ENCODE assay signal across 8 cellular contexts in the genomic region with DNA sequence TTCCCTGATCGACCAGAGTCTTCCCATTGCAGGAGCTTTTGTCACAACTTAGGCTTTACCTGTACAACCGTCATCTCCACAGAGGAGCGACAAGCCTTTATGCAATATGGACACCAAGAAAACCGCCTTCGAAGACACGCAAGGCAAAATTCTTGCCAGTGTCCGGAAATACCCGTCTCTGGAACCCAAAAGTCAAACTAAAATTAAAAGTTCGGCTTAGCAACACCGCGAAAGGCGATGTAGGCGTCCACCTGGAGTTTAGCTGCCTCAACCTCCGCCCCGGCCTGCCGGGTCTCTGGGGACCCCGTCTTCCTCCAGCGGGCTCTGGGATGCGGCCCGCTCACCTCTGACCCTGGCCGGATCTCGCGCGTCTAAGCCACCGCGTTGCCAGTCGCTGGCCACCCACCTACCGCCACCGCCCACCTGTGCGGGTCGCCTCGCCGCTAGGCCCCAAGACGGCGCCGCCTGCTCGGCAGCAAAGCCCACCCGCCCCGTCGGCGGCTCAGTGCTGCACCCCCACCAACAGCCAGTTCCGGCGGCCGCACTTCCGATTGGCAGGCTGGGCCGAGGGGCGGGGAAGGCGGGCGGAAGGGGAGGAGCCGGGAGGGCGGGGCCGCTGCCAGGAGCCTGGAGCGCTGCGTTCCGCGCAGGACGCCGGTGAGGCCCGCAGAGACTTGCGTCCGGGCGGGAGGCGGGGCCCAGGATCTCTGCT. TPM values are rescaled to one million over a fixed set of nuclear protein-coding genes. Genes with fewer than 3 reads are reported as not detected.
DNase-seq lines count a peak whose midpoint lies in the region; ATAC-seq, FAIRE-seq and TF ChIP-seq lines count a peak whose summit lies in the region.

A gene (minus strand): TSS at position 553 of the 712 bp plus-strand sequence. CDS start 8,198 bp downstream, outside the sequence.

- H2BK15ac ChIP-seq in H1 (ENCODE audit: low read length) = no peak within 1 kb of the TSS
- no peak within 1 kb of the TSS for H2BK15ac ChIP-seq in mesendoderm (replicated peaks; ENCODE audit: low read depth)

- H3K79me1 ChIP-seq in H1 (ENCODE audit: low read depth, low read length) (no peaks in the 10 kb centered on the region; the same call in 1 of the 2 replicates), mesendoderm (ENCODE audit: low read length) (peaks cover 2% of the 10 kb centered on the region)

- peak; percentile 98 for ATAC-seq in GM21381 (IDR thresholded peaks at IDR 0.05; ENCODE audit: unreplicated experiment)
- peak; percentile 98 for ATAC-seq in activated CD8-positive, alpha-beta memory T cell treated with anti-CD3 and anti-CD28 coated beads, Interleukin-2, amount 10 ng/mL, durations not matched to agents 7 days and 5 days

- WGBS in H1 (ENCODE audit: extremely low coverage in 1 of 2, insufficient coverage in 1 of 2, insufficient read length in 1 of 2, insufficient replicate concordance in 2 of 2, low coverage in 1 of 2, low lambda C conversion rate in 2 of 2, missing lambda C conversion rate in 1 of 2), 2 experiments = 1% methylated on average over 33 of the region's 63 CpGs; no CpG with 5 or more reads in 1 of the 2 experiments
- WGBS in mesendoderm (ENCODE audit: extremely low coverage, insufficient coverage, low lambda C conversion rate) = no CpG with 5 or more reads among the region's 63 CpGs

- H4K5ac ChIP-seq in H1 (ENCODE audit: insufficient read length, low read depth, low read length) (no peak within 1 kb of the TSS), mesendoderm (ENCODE audit: low read length) (no peak within 1 kb of the TSS)

- H3K14ac ChIP-seq in H1 (ENCODE audit: insufficient read length) = no peak within 1 kb of the TSS

- H4K20me1 ChIP-seq in H1 (replicated peaks in 1 of 2; ENCODE audit: control insufficient read depth in 1 of 2, insufficient read depth in 2 of 2, low read length in 2 of 2) = no peaks in the 10 kb centered on the region

- peaks cover 11% of the 10 kb centered on the region for H3K27me3 Mint-ChIP-seq in activated CD8-positive, alpha-beta memory T cell treated with anti-CD3 and anti-CD28 coated beads, Interleukin-2, amount 10 ng/mL, durations not matched to agents 7 days and 5 days

- H2AFZ ChIP-seq in H1 (ENCODE audit: low read length) = peak within 1 kb of the TSS; percentile 84

- FAIRE-seq in HTR-8/SVneo (lab: Jason Lieb, UNC) (peak; percentile 58), H1 (lab: Jason Lieb, UNC) (no peak)

- H3K9me3 Mint-ChIP-seq in activated CD8-positive, alpha-beta memory T cell treated with anti-CD3 and anti-CD28 coated beads, Interleukin-2, amount 10 ng/mL, durations not matched to agents 7 days and 5 days (ENCODE audit: low read depth) = no peaks in the 10 kb centered on the region

- H3K27ac ChIP-seq in H1 (ENCODE audit: low read depth, low read length) (peak within 1 kb of the TSS; percentile 80), mesendoderm (ENCODE audit: low read depth, low read length) (no peak within 1 kb of the TSS)

- no peak within 1 kb of the TSS for H2BK12ac ChIP-seq in H1 (ENCODE audit: low read depth, low read length)

- H3K4me1 Mint-ChIP-seq in activated CD8-positive, alpha-beta memory T cell treated with anti-CD3 and anti-CD28 coated beads, Interleukin-2, amount 10 ng/mL, durations not matched to agents 7 days and 5 days = peaks cover 24% of the 10 kb centered on the region

- DNase-seq in Caki2 (ENCODE audit: low read depth) (peak; percentile 76), HTR-8/SVneo (ENCODE audit: insufficient read length, low spot score) (peak; percentile 65), NT2/D1 (ENCODE audit: low read depth, low spot score) (peak; percentile 80), H1 (ENCODE audit: low read depth in 1 of 2, low spot score in 2 of 2) (peak; percentile 77 to 94), mesendoderm (peak; percentile 96)
- peak; percentile 95 for DNase-seq in activated CD8-positive, alpha-beta memory T cell treated with anti-CD3 and anti-CD28 coated beads, Interleukin-2, amount 10 ng/mL, durations not matched to agents 7 days and 5 days
- DNase-seq in stimulated activated CD8-positive, alpha-beta memory T cell treated with anti-CD3 and anti-CD28 coated beads, Interleukin-12 subunit alpha, Interleukin-12 subunit beta, amount 100 ng/mL, for 4 hours (ENCODE audit: low read depth) = peak; percentile 93

- H3K4ac ChIP-seq in H1 (replicated peaks; ENCODE audit: insufficient read length, low read depth, low read length) = peak within 1 kb of the TSS; percentile 48
- H3K4ac ChIP-seq in mesendoderm (ENCODE audit: low read depth, low read length) = peak within 1 kb of the TSS; percentile 91

- H3K27me3 ChIP-seq in NT2/D1 (ENCODE audit: insufficient read depth, insufficient read length) = no peaks in the 10 kb centered on the region
- no peaks in the 10 kb centered on the region for H3K27me3 ChIP-seq in H1 (replicated peaks in 1 of 4; ENCODE audit: control insufficient read depth in 3 of 4, extremely low read depth in 1 of 4, insufficient read depth in 3 of 4, low read length in 3 of 4)
- H3K27me3 ChIP-seq in mesendoderm (ENCODE audit: insufficient read depth, low read length, poor library complexity) = no peaks in the 10 kb centered on the region

- H3K56ac ChIP-seq in H1 (replicated peaks; ENCODE audit: insufficient read length, low read depth, low read length) = no peak within 1 kb of the TSS
- peak within 1 kb of the TSS; percentile 87 for H3K56ac ChIP-seq in mesendoderm (ENCODE audit: low read length)

- H3K4me2 ChIP-seq in H1 (ENCODE audit: insufficient read depth in 1 of 2, low read depth in 2 of 2, low read length in 2 of 2) = peak within 1 kb of the TSS; percentile 66 to 73
- peak within 1 kb of the TSS; percentile 49 for H3K4me2 ChIP-seq in mesendoderm (ENCODE audit: low read length)

- in situ Hi-C loops in Caki2 (cut with HindIII; ENCODE audit: low pct_unique_long_range_greater_than_20kb, low sequenced_read_pairs) = no loop called here

- H4K91ac ChIP-seq in H1 (replicated peaks; ENCODE audit: insufficient read length, low read length) = no peak within 1 kb of the TSS

- peak within 1 kb of the TSS; percentile 92 for H3K4me3 Mint-ChIP-seq in activated CD8-positive, alpha-beta memory T cell treated with anti-CD3 and anti-CD28 coated beads, Interleukin-2, amount 10 ng/mL, durations not matched to agents 7 days and 5 days

- H3K27ac Mint-ChIP-seq in activated CD8-positive, alpha-beta memory T cell treated with anti-CD3 and anti-CD28 coated beads, Interleukin-2, amount 10 ng/mL, durations not matched to agents 7 days and 5 days = peak within 1 kb of the TSS; percentile 97

- H2AK5ac ChIP-seq in H1 (ENCODE audit: low read depth, low read length) = peak within 1 kb of the TSS; percentile 17; the same call in 1 of the 2 replicates
- no peak within 1 kb of the TSS for H2AK5ac ChIP-seq in mesendoderm (ENCODE audit: low read length)

- H3K36me3 ChIP-seq in NT2/D1 (ENCODE audit: insufficient read depth, insufficient read length, low read length) (peaks cover 5% of the 10 kb centered on the region), H1 (ENCODE audit: control insufficient read depth in 2 of 4, insufficient read depth in 4 of 4, low read length in 3 of 4) (peaks cover 0 to 8% (median 3%) of the 10 kb centered on the region in 4 experiments; a peak in 4 of 8 replicates), mesendoderm (ENCODE audit: control insufficient read depth, insufficient read depth, low read length) (no peaks in the 10 kb centered on the region)

- H3K23ac ChIP-seq in H1 (ENCODE audit: insufficient read length) (no peak within 1 kb of the TSS), mesendoderm (ENCODE audit: low read length) (no peak within 1 kb of the TSS)

- TF ChIP-seq EP300 in H1 (IDR thresholded peaks at IDR 0.05; ENCODE audit: borderline replicate concordance in 1 of 2, low read depth in 2 of 2, low read length in 2 of 2) = no peak

- CTCF ChIA-PET in activated CD8-positive, alpha-beta memory T cell treated with anti-CD3 and anti-CD28 coated beads, Interleukin-2, amount 10 ng/mL, durations not matched to agents 7 days and 5 days (lab: Charles Lee) = no interaction called here
- CTCF ChIA-PET in H1 (lab: Charles Lee; ENCODE audit: partially characterized antibody) = no interaction called here

- no peak for TF ChIP-seq RAD21 in H1 (IDR thresholded peaks at IDR 0.05 in 1 of 2, conservative IDR thresholded peaks at IDR 0.05 in 1 of 2; ENCODE audit: low read depth in 2 of 2, low read length in 2 of 2)

- peak within 1 kb of the TSS; percentile 71 for H2BK5ac ChIP-seq in H1 (ENCODE audit: low read depth, low read length)
- H2BK5ac ChIP-seq in mesendoderm (ENCODE audit: low read length) = peak within 1 kb of the TSS; percentile 5

- peak within 1 kb of the TSS; percentile 65; the same call in 1 of the 2 replicates for H3K18ac ChIP-seq in H1 (ENCODE audit: extremely low read depth, low read length)
- peak within 1 kb of the TSS; percentile 94 for H3K18ac ChIP-seq in mesendoderm (ENCODE audit: low read length)

- no peaks in the 10 kb centered on the region; the same call in 1 of the 2 replicates for H3K9me3 ChIP-seq in NT2/D1 (ENCODE audit: insufficient read depth, low read length)
- no peaks in the 10 kb centered on the region for H3K9me3 ChIP-seq in H1 (ENCODE audit: insufficient read depth in 2 of 2, low read depth in 1 of 2, low read length in 1 of 2)

- H3K4me3 ChIP-seq in NT2/D1 (ENCODE audit: insufficient read length, low read depth) = peak within 1 kb of the TSS; percentile 79
- peak within 1 kb of the TSS; percentile 80 to 85 (median 80) for H3K4me3 ChIP-seq in H1 (ENCODE audit: extremely low read depth in 1 of 4, insufficient read depth in 2 of 4, low read depth in 3 of 4, low read length in 4 of 4)
- peak within 1 kb of the TSS; percentile 97 for H3K4me3 ChIP-seq in mesendoderm (ENCODE audit: low read length)

- peak in 1 of 2 experiments; percentile 83; a peak in 2 of 3 replicates for TF ChIP-seq POLR2A in H1 (IDR thresholded peaks at IDR 0.05; ENCODE audit: control extremely low read depth in 1 of 2, low read depth in 2 of 2, low read length in 2 of 2)

- H3K9ac ChIP-seq in NT2/D1 (ENCODE audit: insufficient read length, low read depth) (peak within 1 kb of the TSS; percentile 90), H1 (replicated peaks in 1 of 4; ENCODE audit: extremely low read depth in 1 of 4, low read depth in 3 of 4, low read length in 3 of 4) (peak within 1 kb of the TSS; percentile 84 to 94 (median 87)), mesendoderm (ENCODE audit: low read length) (peak within 1 kb of the TSS; percentile 83)

- POLR2A ChIA-PET in H1 (lab: Charles Lee; ENCODE audit: partially characterized antibody) = interaction anchor here (1.3 to 1.5 kb wide), 2 partner anchors 10 kb away, joined by 4 to 5 read pairs; no protein-coding TSS in a partner anchor

- TF ChIP-seq CTCF in H1 (IDR thresholded peaks at IDR 0.05; ENCODE audit: control extremely low read depth in 1 of 3, insufficient read depth in 1 of 3, low read depth in 1 of 3, low read length in 3 of 3) = no peak

- H3K23me2 ChIP-seq in H1 (ENCODE audit: low read depth, low read length) = no peaks in the 10 kb centered on the region; the same call in 1 of the 2 replicates

- peaks cover 6 to 39% of the 10 kb centered on the region in 2 experiments for H3K79me2 ChIP-seq in H1 (ENCODE audit: control insufficient read depth in 1 of 2, insufficient read depth in 2 of 2, low read length in 2 of 2)
- peaks cover 25% of the 10 kb centered on the region for H3K79me2 ChIP-seq in mesendoderm (ENCODE audit: control insufficient read depth, insufficient read depth, low read length)

- H3K4me1 ChIP-seq in NT2/D1 (ENCODE audit: insufficient read depth, insufficient read length) = no peaks in the 10 kb centered on the region
- H3K4me1 ChIP-seq in H1 (replicated peaks in 1 of 4; ENCODE audit: control insufficient read depth in 3 of 4, insufficient read depth in 4 of 4, low read length in 3 of 4) = no peaks in the 10 kb centered on the region
- no peaks in the 10 kb centered on the region for H3K4me1 ChIP-seq in mesendoderm (ENCODE audit: control insufficient read depth, low read depth, low read length)

- H2BK20ac ChIP-seq in H1 (ENCODE audit: low read length) = no peak within 1 kb of the TSS

- H4K8ac ChIP-seq in H1 (ENCODE audit: extremely low read depth, insufficient read depth, low read length) (peak within 1 kb of the TSS; percentile 64; the same call in 1 of the 2 replicates), mesendoderm (ENCODE audit: low read depth, low read length) (peak within 1 kb of the TSS; percentile 65)

- H3K36me3 Mint-ChIP-seq in activated CD8-positive, alpha-beta memory T cell treated with anti-CD3 and anti-CD28 coated beads, Interleukin-2, amount 10 ng/mL, durations not matched to agents 7 days and 5 days = peaks cover 22% of the 10 kb centered on the region

- H2BK120ac ChIP-seq in H1 (replicated peaks; ENCODE audit: low read depth, low read length) (no peak within 1 kb of the TSS), mesendoderm (ENCODE audit: low read depth, low read length) (no peak within 1 kb of the TSS)

RNA-seq across cellular contexts. Expression of the gene that starts here (rescaled TPM):
- total RNA-seq in Caki2 (2014; rRNA removed; shearing (Covaris generic); ENCODE audit: low replicate concordance) = 17.2 and 51.1 TPM in 2 replicates
- 10 to 100 TPM; 71.0 to 78.2 TPM for total RNA-seq in activated CD8-positive, alpha-beta memory T cell treated with anti-CD3 and anti-CD28 coated beads, Interleukin-2, amount 10 ng/mL, durations not matched to agents 7 days and 5 days
- total RNA-seq in H1 (2021; fragmentation: NEBNext Ultra II Directional; extraction: Animal tissue kit (Norgen Biotek cat#: 25700)) = 64.5 and 75.1 TPM in 2 replicates
- 36.0 and 69.2 TPM in 2 replicates for polyA plus RNA-seq in H1 (2011; rRNA removed)
- polyA plus RNA-seq in H1 (2011; cell fraction: cytosol; rRNA removed) = 58.5 TPM
- polyA plus RNA-seq in H1 (2011; cell fraction: nucleus; rRNA removed) = 50.3 TPM
- polyA plus RNA-seq in H1 (2012, experiment 1 of 2) = 51.1 to 70.0 TPM (median 54.3 TPM) in 4 replicates
- 3.0 TPM for polyA plus RNA-seq in H1 (2012, experiment 2 of 2)
- 95.9 TPM for polyA plus RNA-seq in H1 (2013, experiment 1 of 2)
- 93.6 TPM for polyA plus RNA-seq in H1 (2013, experiment 2 of 2)
- 85.1 and 91.6 TPM in 2 replicates for polyA minus RNA-seq in H1 (2011; rRNA and poly(A)+ RNA removed)
- 35.4 TPM for polyA minus RNA-seq in H1 (2011; cell fraction: cytosol; rRNA and poly(A)+ RNA removed)
- polyA minus RNA-seq in H1 (2011; cell fraction: nucleus; rRNA and poly(A)+ RNA removed) = 153 TPM
- polyA plus RNA-seq in mesendoderm (2013, experiment 1 of 2) = 86.5 TPM
- polyA plus RNA-seq in mesendoderm (2013, experiment 2 of 2) = 88.2 TPM
